ENCODE assay signal across 25 cellular contexts in genomic region chr12:32292175-32292574, GRCh38.
"Had no signal": no experiment of that assay in that cellular context is flagged by ENCODE, and none has a peak within 500 bp of the region (broad histone marks: within the 10 kb centered on the region; RNA-seq: fewer than 3 reads in every experiment).

No MANE protein-coding gene starts in this region.

- FAIRE-seq: islet of Langerhans, pancreas, small intestine had no signal

- H3K4me1 ChIP-seq: pancreas had no signal

- H3K27ac ChIP-seq: pancreas, right lobe of liver, suprapubic skin, transverse colon, WERI-Rb-1 had no signal

- H3K4me1 Mint-ChIP-seq: activated naive CD8-positive, alpha-beta T cell treated with anti-CD3 and anti-CD28 coated beads, Interleukin-2, amount 50 U/mL, for 24 hours; activated T-helper 17 cell treated with anti-CD3 and anti-CD28 coated beads, Interleukin-2, amount 50 U/mL, for 72 hours; stimulated activated naive CD8-positive, alpha-beta T cell treated with anti-CD3 and anti-CD28 coated beads, Interleukin-15, amount 100 ng/mL, for 72 hours had no signal

- H3K36me3 ChIP-seq: pancreas, right lobe of liver, suprapubic skin, transverse colon, WERI-Rb-1 had no signal

- H3K9me3 ChIP-seq: pancreas, right lobe of liver, suprapubic skin, transverse colon had no signal

- H3K27ac Mint-ChIP-seq: activated naive CD8-positive, alpha-beta T cell treated with anti-CD3 and anti-CD28 coated beads, Interleukin-2, amount 50 U/mL, for 24 hours; activated T-helper 17 cell treated with anti-CD3 and anti-CD28 coated beads, Interleukin-2, amount 50 U/mL, for 72 hours; naive thymus-derived CD4-positive, alpha-beta T cell; stimulated activated naive CD8-positive, alpha-beta T cell treated with anti-CD3 and anti-CD28 coated beads, Interleukin-15, amount 100 ng/mL, for 72 hours had no signal

- H3K4me3 Mint-ChIP-seq: activated naive CD8-positive, alpha-beta T cell treated with anti-CD3 and anti-CD28 coated beads, Interleukin-2, amount 50 U/mL, for 24 hours; activated T-helper 17 cell treated with anti-CD3 and anti-CD28 coated beads, Interleukin-2, amount 50 U/mL, for 72 hours; brain; naive thymus-derived CD4-positive, alpha-beta T cell; stimulated activated naive CD8-positive, alpha-beta T cell treated with anti-CD3 and anti-CD28 coated beads, Interleukin-15, amount 100 ng/mL, for 72 hours had no signal

- H3K27me3 ChIP-seq: pancreas, right lobe of liver, suprapubic skin, transverse colon had no signal

- H3K4me3 ChIP-seq: pancreas, right lobe of liver, suprapubic skin, transverse colon had no signal

- H3K27me3 Mint-ChIP-seq: activated naive CD8-positive, alpha-beta T cell treated with anti-CD3 and anti-CD28 coated beads, Interleukin-2, amount 50 U/mL, for 24 hours; activated T-helper 17 cell treated with anti-CD3 and anti-CD28 coated beads, Interleukin-2, amount 50 U/mL, for 72 hours; brain; naive thymus-derived CD4-positive, alpha-beta T cell; stimulated activated naive CD8-positive, alpha-beta T cell treated with anti-CD3 and anti-CD28 coated beads, Interleukin-15, amount 100 ng/mL, for 72 hours had no signal

- DNase-seq: activated CD4-positive, alpha-beta T cell treated with anti-CD3 and anti-CD28 coated beads, Interleukin-2, amount 50 U/mL, for 4 hours; activated naive CD4-positive, alpha-beta T cell treated with Interleukin-2 at 50 U/mL for 16 hours; activated naive CD8-positive, alpha-beta T cell treated with anti-CD3 and anti-CD28 coated beads, Interleukin-2, amount 50 U/mL, for 24 hours; anterior cingulate cortex; central memory CD4-positive, alpha-beta T cell; erythroblast; foreskin melanocyte; glutamatergic neuron; hippocampal formation; left cardiac atrium; mesendoderm; naive thymus-derived CD4-positive, alpha-beta T cell; pancreas; right lobe of liver; small intestine; stimulated activated CD4-positive, alpha-beta T cell treated with anti-CD3 and anti-CD28 coated beads, Interleukin-15, amount 100 ng/mL, for 24 hours; stimulated activated CD4-positive, alpha-beta T cell treated with anti-CD3 and anti-CD28 coated beads, Interleukin-2, amount 100 ng/mL, for 48 hours; stimulated activated naive CD8-positive, alpha-beta T cell treated with anti-CD3 and anti-CD28 coated beads, Interleukin-15, amount 100 ng/mL, for 72 hours; T-helper 2 cell; transverse colon; WERI-Rb-1 had no signal

- ATAC-seq: activated naive CD8-positive, alpha-beta T cell treated with anti-CD3 and anti-CD28 coated beads, Interleukin-2, amount 50 U/mL, for 24 hours; activated T-helper 17 cell treated with anti-CD3 and anti-CD28 coated beads, Interleukin-2, amount 50 U/mL, for 72 hours; left cardiac atrium; naive thymus-derived CD4-positive, alpha-beta T cell; pancreas; right lobe of liver; stimulated activated naive CD8-positive, alpha-beta T cell treated with anti-CD3 and anti-CD28 coated beads, Interleukin-15, amount 100 ng/mL, for 72 hours had no signal

- H3K9me3 Mint-ChIP-seq: activated naive CD8-positive, alpha-beta T cell treated with anti-CD3 and anti-CD28 coated beads, Interleukin-2, amount 50 U/mL, for 24 hours; activated T-helper 17 cell treated with anti-CD3 and anti-CD28 coated beads, Interleukin-2, amount 50 U/mL, for 72 hours; stimulated activated naive CD8-positive, alpha-beta T cell treated with anti-CD3 and anti-CD28 coated beads, Interleukin-15, amount 100 ng/mL, for 72 hours had no signal
